ENCODE assay signal across 15 cellular contexts in the genomic region with DNA sequence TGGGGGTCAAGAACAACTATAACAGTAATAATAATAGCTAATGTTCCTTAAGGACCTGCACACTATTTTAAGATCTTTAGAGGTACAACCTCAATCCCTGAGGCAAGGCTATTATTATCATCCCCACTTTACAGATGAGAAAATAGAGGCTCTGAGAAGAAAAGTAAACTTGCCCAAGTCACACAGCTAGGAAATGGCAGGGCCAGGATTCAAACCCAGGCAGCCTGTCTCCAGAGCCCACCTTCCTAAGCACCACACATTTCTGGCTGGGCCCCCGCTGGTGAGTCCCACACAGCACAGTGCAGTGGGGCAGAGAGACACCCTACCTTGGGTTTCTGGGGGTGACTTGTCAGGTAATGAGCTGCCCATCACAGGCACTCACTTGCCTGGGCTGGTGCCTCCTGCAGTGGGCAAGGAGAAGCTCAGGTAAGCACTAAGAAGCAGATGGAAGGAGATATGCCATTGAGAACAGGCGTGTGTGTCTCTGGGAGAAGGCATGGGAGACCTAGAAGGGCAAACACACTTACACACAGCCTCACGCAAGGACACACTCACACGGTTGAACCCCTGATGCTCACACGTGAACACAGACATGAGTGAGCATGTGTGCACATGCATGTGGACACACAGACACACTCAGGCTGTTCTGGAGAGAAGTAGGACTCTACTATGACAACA.
DNase-seq lines count a peak whose midpoint lies in the region; ATAC-seq and TF ChIP-seq lines count a peak whose summit lies in the region.
"Had no signal": no experiment of that assay in that cellular context is flagged by ENCODE, and none has a peak within 500 bp of the region (broad histone marks: within the 10 kb centered on the region; RNA-seq: fewer than 3 reads in every experiment).

No MANE protein-coding gene starts in this region.

- H3K27me3 ChIP-seq in HUES48 (ENCODE audit: control insufficient read depth, insufficient read depth, low read length) (no peaks in the 10 kb centered on the region; the same call in 1 of the 2 replicates), gastroesophageal sphincter (no peaks in the 10 kb centered on the region), sigmoid colon (no peaks in the 10 kb centered on the region), transverse colon (no peaks in the 10 kb centered on the region)

- TF ChIP-seq EP300 in gastroesophageal sphincter (IDR thresholded peaks at IDR 0.05) (no peak), sigmoid colon (IDR thresholded peaks at IDR 0.05) (no peak), transverse colon (IDR thresholded peaks at IDR 0.05; ENCODE audit: low read depth) (no peak)

- 100% methylated on average over 2 of the region's 5 CpGs; no CpG with 5 or more reads in 1 of the 2 donors for WGBS in gastroesophageal sphincter (ENCODE audit: low coverage in 1 of 2), 2 donors
- 69 to 82% methylated on average over 5 of the region's 5 CpGs for WGBS in sigmoid colon, 2 donors
- WGBS in transverse colon (ENCODE audit: low coverage in 1 of 2), 2 donors: 81% methylated on average over 5 of the region's 5 CpGs; no CpG with 5 or more reads in 1 of the 2 donors

- TF ChIP-seq CTCF in gastroesophageal sphincter (IDR thresholded peaks at IDR 0.05) (no peak), sigmoid colon (IDR thresholded peaks at IDR 0.05) (no peak), transverse colon (IDR thresholded peaks at IDR 0.05) (no peak)

- peak; percentile 18 for ATAC-seq in SK-N-SH treated with all-trans-retinoic acid at 6 μM for 48 hours
- ATAC-seq in gastroesophageal sphincter: no peak
- no peak for ATAC-seq in HG03432 (IDR thresholded peaks at IDR 0.05; ENCODE audit: unreplicated experiment)
- ATAC-seq in GM21723 (IDR thresholded peaks at IDR 0.05; ENCODE audit: unreplicated experiment): no peak
- ATAC-seq: activated CD4-positive, alpha-beta T cell treated with anti-CD3 and anti-CD28 coated beads for 36 hours; stimulated activated naive B cell treated with anti-CD40 and anti-IgM and Interleukin-4, amounts not matched to agents 10 μg/mL and 1 μg/mL and 100 μg/mL, for 72 hours had no signal

- H3K36me3 ChIP-seq in HUES48 (ENCODE audit: control insufficient read depth, insufficient read depth, low read length) (no peaks in the 10 kb centered on the region), gastroesophageal sphincter (no peaks in the 10 kb centered on the region), sigmoid colon (no peaks in the 10 kb centered on the region), transverse colon (no peaks in the 10 kb centered on the region)

- H3K4me1 ChIP-seq in HUES48 (ENCODE audit: control insufficient read depth, insufficient read depth, low read length) (peaks cover 29% of the 10 kb centered on the region), gastroesophageal sphincter (peaks cover 0 to 67% (median 15%) of the 10 kb centered on the region in 3 donors), sigmoid colon (peaks cover 0 to 58% (median 49%) of the 10 kb centered on the region in 4 donors), transverse colon (peaks cover 6 to 12% (median 10%) of the 10 kb centered on the region in 4 donors)

- TF ChIP-seq POLR2A in gastroesophageal sphincter (IDR thresholded peaks at IDR 0.05) (no peak), sigmoid colon (IDR thresholded peaks at IDR 0.05) (no peak), transverse colon (IDR thresholded peaks at IDR 0.05) (no peak)

- in situ Hi-C loops in transverse colon (cut with MboI; ENCODE audit: low pct_ligation_motif_present in 1 of 4, low pct_unique_long_range_greater_than_20kb in 1 of 4, low sequenced_read_pairs in 3 of 4): no loop called here

- no peak for DNase-seq in sigmoid colon
- no peak for DNase-seq in transverse colon
- no peak for DNase-seq in GM03348 (ENCODE audit: low spot score)
- DNase-seq: activated CD4-positive, alpha-beta T cell treated with anti-CD3 and anti-CD28 coated beads for 36 hours; activated T-cell treated with anti-CD3 and anti-CD28 coated beads, Interleukin-2, amount 50 U/mL, for 24 hours; CD4-positive, alpha-beta T cell; GOT3; stimulated activated CD4-positive, alpha-beta T cell treated with anti-CD3 and anti-CD28 coated beads, Interleukin-4, amount 100 ng/mL, for 24 hours; stimulated activated naive B cell treated with anti-CD40 and anti-IgM and Interleukin-4, amounts not matched to agents 10 μg/mL and 1 μg/mL and 100 μg/mL, for 72 hours had no signal

- no peak overlapping the region for H3K9ac ChIP-seq in HUES48 (ENCODE audit: low read depth, low read length)

- no peak overlapping the region; the same call in 1 of the 2 replicates for H3K4me3 ChIP-seq in HUES48 (ENCODE audit: low read depth, low read length)
- H3K4me3 ChIP-seq in gastroesophageal sphincter: no peak overlapping the region
- no peak overlapping the region for H3K4me3 ChIP-seq in sigmoid colon
- H3K4me3 ChIP-seq in transverse colon: no peak overlapping the region
- H3K4me3 ChIP-seq: coronary artery had no signal

- H3K27ac ChIP-seq in HUES48 (ENCODE audit: low read depth, low read length) (peak overlapping the region; percentile 73), gastroesophageal sphincter (peak overlapping the region in 3 of 4 donors; percentile 14 to 55 (median 27)), sigmoid colon (peak overlapping the region in 3 of 4 donors; percentile 48 to 59 (median 58)), transverse colon (no peak overlapping the region)

- no peaks in the 10 kb centered on the region for H3K9me3 ChIP-seq in HUES48 (ENCODE audit: control insufficient read depth, insufficient read depth, low read length)
- no peaks in the 10 kb centered on the region for H3K9me3 ChIP-seq in gastroesophageal sphincter
- no peaks in the 10 kb centered on the region for H3K9me3 ChIP-seq in sigmoid colon
- H3K9me3 ChIP-seq in transverse colon: no peaks in the 10 kb centered on the region

- intact Hi-C loops in sigmoid colon (cut with DNase I) (no loop called here), transverse colon (cut with DNase I; ENCODE audit: low total_unique reads) (loop anchor here (10.0 kb wide), 1 partner anchor 230 kb away; no protein-coding TSS in a partner anchor)

TF ChIP-seq in SK-N-SH treated with all-trans-retinoic acid at 6 μM for 48 hours, 23 proteins besides CTCF, POLR2A, EP300 and RAD21:
- TF ChIP-seq, protein P1, sequence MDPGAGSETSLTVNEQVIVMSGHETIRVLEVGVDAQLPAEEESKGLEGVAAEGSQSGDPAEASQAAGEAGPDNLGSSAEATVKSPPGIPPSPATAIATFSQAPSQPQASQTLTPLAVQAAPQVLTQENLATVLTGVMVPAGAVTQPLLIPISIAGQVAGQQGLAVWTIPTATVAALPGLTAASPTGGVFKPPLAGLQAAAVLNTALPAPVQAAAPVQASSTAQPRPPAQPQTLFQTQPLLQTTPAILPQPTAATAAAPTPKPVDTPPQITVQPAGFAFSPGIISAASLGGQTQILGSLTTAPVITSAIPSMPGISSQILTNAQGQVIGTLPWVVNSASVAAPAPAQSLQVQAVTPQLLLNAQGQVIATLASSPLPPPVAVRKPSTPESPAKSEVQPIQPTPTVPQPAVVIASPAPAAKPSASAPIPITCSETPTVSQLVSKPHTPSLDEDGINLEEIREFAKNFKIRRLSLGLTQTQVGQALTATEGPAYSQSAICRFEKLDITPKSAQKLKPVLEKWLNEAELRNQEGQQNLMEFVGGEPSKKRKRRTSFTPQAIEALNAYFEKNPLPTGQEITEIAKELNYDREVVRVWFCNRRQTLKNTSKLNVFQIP (CRISPR knock-in tag; IDR thresholded peaks at IDR 0.05; ENCODE audit: borderline replicate concordance, low read depth): no peak
- TF ChIP-seq ISL1 (CRISPR knock-in tag; IDR thresholded peaks at IDR 0.05) (no peak), ESRRG (CRISPR knock-in tag; IDR thresholded peaks at IDR 0.05) (no peak), ZNF565 (CRISPR knock-in tag; conservative IDR thresholded peaks at IDR 0.05; ENCODE audit: low read depth) (no peak), ZC3H10 (CRISPR knock-in tag; IDR thresholded peaks at IDR 0.05) (no peak), PPARA (CRISPR knock-in tag; IDR thresholded peaks at IDR 0.05; ENCODE audit: borderline replicate concordance) (no peak), SNAI2 (CRISPR knock-in tag; IDR thresholded peaks at IDR 0.05) (0 out of 2 replicates have a peak, but pooled peaks have one; percentile 5)
- TF ChIP-seq, protein P2, sequence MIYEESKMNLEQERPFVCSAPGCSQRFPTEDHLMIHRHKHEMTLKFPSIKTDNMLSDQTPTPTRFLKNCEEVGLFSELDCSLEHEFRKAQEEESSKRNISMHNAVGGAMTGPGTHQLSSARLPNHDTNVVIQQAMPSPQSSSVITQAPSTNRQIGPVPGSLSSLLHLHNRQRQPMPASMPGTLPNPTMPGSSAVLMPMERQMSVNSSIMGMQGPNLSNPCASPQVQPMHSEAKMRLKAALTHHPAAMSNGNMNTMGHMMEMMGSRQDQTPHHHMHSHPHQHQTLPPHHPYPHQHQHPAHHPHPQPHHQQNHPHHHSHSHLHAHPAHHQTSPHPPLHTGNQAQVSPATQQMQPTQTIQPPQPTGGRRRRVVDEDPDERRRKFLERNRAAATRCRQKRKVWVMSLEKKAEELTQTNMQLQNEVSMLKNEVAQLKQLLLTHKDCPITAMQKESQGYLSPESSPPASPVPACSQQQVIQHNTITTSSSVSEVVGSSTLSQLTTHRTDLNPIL (CRISPR knock-in tag; IDR thresholded peaks at IDR 0.05; ENCODE audit: low read depth): no peak

Comparison
In these comparisons a context has a peak if more than half of its experiments do, and no peak if none do; other contexts are left out.
1. H3K27ac ChIP-seq: peak in HUES48 (single experiment), gastroesophageal sphincter (3 of 4) and sigmoid colon (3 of 4); none in transverse colon (0 of 4).